ENCODE assay signal across 18 cellular contexts in genomic region chr10:122390271-122390670, GRCh38.
"Had no signal": no experiment of that assay in that cellular context is flagged by ENCODE, and none has a peak within 500 bp of the region (broad histone marks: within the 10 kb centered on the region; RNA-seq: fewer than 3 reads in every experiment).

No MANE protein-coding gene starts in this region.

- H3K27ac Mint-ChIP-seq: activated naive CD4-positive, alpha-beta T cell treated with anti-CD3 and anti-CD28 coated beads, Interleukin-2, amount 50 U/mL, for 24 hours had no signal

- H3K4me3 Mint-ChIP-seq: activated naive CD4-positive, alpha-beta T cell treated with anti-CD3 and anti-CD28 coated beads, Interleukin-2, amount 50 U/mL, for 24 hours had no signal

- DNase-seq: activated CD4-positive, alpha-beta T cell treated with anti-CD3 and anti-CD28 coated beads, Interleukin-2, amount 50 U/mL, for 1 hour; activated CD8-positive, alpha-beta memory T cell treated with anti-CD3 and anti-CD28 coated beads, Interleukin-2, amount 50 U/mL, for 4 hours; activated effector memory CD4-positive, alpha-beta T cell treated with Interleukin-2 at 50 U/mL for 16 hours; activated T-cell treated with anti-CD3 and anti-CD28 coated beads, Interleukin-2, amount 50 U/mL, for 48 hours; erythroblast; foreskin melanocyte; head of caudate nucleus; left ventricle myocardium superior; mucosa of descending colon; naive B cell; spleen; stimulated activated CD4-positive, alpha-beta T cell treated with anti-CD3 and anti-CD28 coated beads, Interleukin-4, amount 100 ng/mL, for 4 hours; stimulated activated naive CD4-positive, alpha-beta T cell had no signal

- ATAC-seq: activated CD4-positive, CD25-positive, alpha-beta regulatory T cell treated with anti-CD3 and anti-CD28 coated beads, Interleukin-2, amount 50 U/mL, for 24 hours; left ventricle myocardium superior had no signal

- H3K27ac ChIP-seq: breast epithelium, coronary artery, parathyroid adenoma, spleen had no signal

- H3K9me3 ChIP-seq: breast epithelium, mucosa of descending colon, spleen had no signal

- H3K27me3 Mint-ChIP-seq: activated naive CD4-positive, alpha-beta T cell treated with anti-CD3 and anti-CD28 coated beads, Interleukin-2, amount 50 U/mL, for 24 hours; naive B cell had no signal

- H3K4me3 ChIP-seq: breast epithelium, coronary artery, mucosa of descending colon, spleen had no signal

- H2AFZ ChIP-seq: parathyroid adenoma had no signal

- H3K9me3 Mint-ChIP-seq: activated naive CD4-positive, alpha-beta T cell treated with anti-CD3 and anti-CD28 coated beads, Interleukin-2, amount 50 U/mL, for 24 hours had no signal

- H3K27me3 ChIP-seq: breast epithelium, spleen had no signal

- H3K4me1 ChIP-seq: breast epithelium, parathyroid adenoma had no signal
